ENCODE assay signal across 2 cellular contexts in genomic region chr6:38420207-38420606, GRCh38.
TF ChIP-seq lines count a peak whose summit lies in the region.

No MANE protein-coding gene starts in this region.

TF ChIP-seq in IMR-90, 13 proteins besides CTCF, POLR2A, EP300 and RAD21:
- TF ChIP-seq SMC3 (IDR thresholded peaks at IDR 0.05; ENCODE audit: low read depth, low read length) (no peak), CEBPB (IDR thresholded peaks at IDR 0.05; ENCODE audit: low read depth, low read length) (no peak), FOS (IDR thresholded peaks at IDR 0.05; ENCODE audit: low read depth, low read length) (no peak), CHD1 (IDR thresholded peaks at IDR 0.05; ENCODE audit: low read depth, low read length) (no peak), RCOR1 (IDR thresholded peaks at IDR 0.05; ENCODE audit: insufficient replicate concordance, low read length) (no peak), MXI1 (IDR thresholded peaks at IDR 0.05; ENCODE audit: borderline replicate concordance, low read depth, low read length) (no peak), NFE2L2 (IDR thresholded peaks at IDR 0.05; ENCODE audit: low read depth, low read length) (no peak), BHLHE40 (IDR thresholded peaks at IDR 0.05; ENCODE audit: low read depth, low read length) (no peak), USF2 (IDR thresholded peaks at IDR 0.05; ENCODE audit: low read depth, low read length) (no peak), MAFK (IDR thresholded peaks at IDR 0.05; ENCODE audit: low read depth, low read length) (no peak), MAZ (IDR thresholded peaks at IDR 0.05; ENCODE audit: borderline replicate concordance, low read depth, low read length) (no peak), ELK1 (IDR thresholded peaks at IDR 0.05; ENCODE audit: borderline replicate concordance, low read depth, low read length) (no peak), RFX5 (IDR thresholded peaks at IDR 0.05; ENCODE audit: low read depth, low read length) (no peak)

TF ChIP-seq in endothelial cell of umbilical vein, 7 proteins besides CTCF, POLR2A, EP300 and RAD21:
- TF ChIP-seq MYC (IDR thresholded peaks at IDR 0.05; ENCODE audit: low read depth, low read length), result no peak
- TF ChIP-seq GATA2 (IDR thresholded peaks at IDR 0.05; ENCODE audit: insufficient read depth, insufficient read length, low read depth, low read length), result no peak
- no peak for TF ChIP-seq JUN (IDR thresholded peaks at IDR 0.05; ENCODE audit: borderline replicate concordance, insufficient read depth, insufficient read length, low read depth)
- TF ChIP-seq POLR2AphosphoS5 (IDR thresholded peaks at IDR 0.05; ENCODE audit: insufficient read depth, low read depth, low read length), result no peak
- peak; percentile 21 for TF ChIP-seq FOS (IDR thresholded peaks at IDR 0.05; ENCODE audit: borderline replicate concordance, insufficient read depth, low read length)
- TF ChIP-seq MAX (IDR thresholded peaks at IDR 0.05; ENCODE audit: insufficient read depth, insufficient read length), result no peak
